ENCODE assay signal across 20 cellular contexts in the genomic region with DNA sequence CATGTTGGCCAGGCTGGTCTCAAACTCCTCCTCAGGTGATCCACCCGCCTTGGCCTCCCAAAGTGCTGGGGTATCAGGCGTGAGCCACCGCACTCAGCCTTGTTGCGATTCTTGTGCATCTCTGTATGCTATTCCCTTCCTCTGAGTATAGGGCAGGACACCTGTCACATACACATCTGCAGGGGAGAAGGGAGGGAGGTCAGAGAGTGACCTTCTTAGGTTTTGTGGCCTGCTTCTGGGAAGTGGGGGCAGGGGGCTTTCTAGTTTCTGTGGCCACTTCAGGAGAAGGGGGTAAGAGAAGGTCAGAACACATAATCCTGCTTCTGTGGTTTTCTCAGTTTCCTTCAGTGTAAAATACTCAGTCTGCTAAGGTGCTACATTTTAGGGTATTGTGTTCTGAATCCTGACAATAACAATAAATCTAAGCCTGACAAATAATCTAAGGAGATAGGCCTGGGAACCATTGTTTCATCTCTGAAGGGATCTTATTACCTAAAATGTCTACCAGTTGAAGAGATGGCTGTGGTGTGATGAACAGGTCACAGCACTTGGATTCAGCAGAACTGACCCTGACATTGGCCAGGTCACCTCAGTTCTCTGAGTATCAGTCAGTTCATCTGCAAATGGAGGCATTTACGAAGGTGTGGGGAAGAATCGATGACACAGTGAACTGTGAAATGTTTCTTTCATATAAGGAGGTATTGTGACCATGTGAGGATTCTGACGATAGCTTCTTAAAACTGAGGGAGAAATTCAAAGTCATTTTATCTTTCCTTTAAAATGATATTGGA.
DNase-seq lines count a peak whose midpoint lies in the region; ATAC-seq, FAIRE-seq and TF ChIP-seq lines count a peak whose summit lies in the region.
"Had no signal": no experiment of that assay in that cellular context is flagged by ENCODE, and none has a peak within 500 bp of the region (broad histone marks: within the 10 kb centered on the region; RNA-seq: fewer than 3 reads in every experiment).

No MANE protein-coding gene starts in this region.

- DNase-seq in GM19239 (ENCODE audit: insufficient read length, low spot score) (no peak), GM12878 (ENCODE audit: low read depth, low spot score) (no peak), suprapubic skin (ENCODE audit: low spot score in 2 of 2) (no peak)
- DNase-seq: CD8-positive, alpha-beta T cell; COR-L47; DMS153; DMS79 treated with DMSO at 0.1 percent for 48 hours; EL; GM23248; H7; Karpas-422 had no signal

- BruUV-seq in GM12878 (replicated peaks; lab: Mats Ljungman, UMichigan): no TSS peak

- TF ChIP-seq POLR2A in GM12878 (IDR thresholded peaks at IDR 0.05; ENCODE audit: low read depth, low read length) (no peak), suprapubic skin (IDR thresholded peaks at IDR 0.05) (no peak)

- H3K4me2 ChIP-seq in KMS-11 (peak overlapping the region; percentile 19; the same call in 1 of the 2 replicates), GM12878 (ENCODE audit: control insufficient read depth, insufficient read depth) (no peak overlapping the region), parathyroid adenoma (ENCODE audit: low read length) (no peak overlapping the region)
- H3K4me2 ChIP-seq: A549 had no signal

- H3K4me1 ChIP-seq in KMS-11 (ENCODE audit: low read depth, poor library complexity, severe bottlenecking) (peaks cover 32% of the 10 kb centered on the region), GM12878 (ENCODE audit: control insufficient read depth, insufficient read depth, low read length) (peaks cover 4% of the 10 kb centered on the region), parathyroid adenoma (peaks cover 14% of the 10 kb centered on the region), suprapubic skin (no peaks in the 10 kb centered on the region)
- H3K4me1 ChIP-seq: A549 had no signal

- H3K36me3 ChIP-seq in KMS-11 (ENCODE audit: insufficient read depth): no peaks in the 10 kb centered on the region
- H3K36me3 ChIP-seq in GM12878 (ENCODE audit: control insufficient read depth in 2 of 2, insufficient read depth in 2 of 2, low read length in 1 of 2): no peaks in the 10 kb centered on the region
- no peaks in the 10 kb centered on the region for H3K36me3 ChIP-seq in parathyroid adenoma (ENCODE audit: control insufficient read depth, insufficient read depth, low read length)
- H3K36me3 ChIP-seq in suprapubic skin: peaks cover 2% of the 10 kb centered on the region

- TF ChIP-seq RAD21 in GM12878 (IDR thresholded peaks at IDR 0.05; ENCODE audit: insufficient read depth, low read depth, low read length): no peak

- CTCF ChIA-PET in GM12878 (lab: Yijun Ruan, JAX): no interaction called here

- intact Hi-C loops in GM12878 (cut with micrococcal nuclease; ENCODE audit: unreplicated experiment): no loop called here

- ATAC-seq in GM12878 (no peak), GM21528 (IDR thresholded peaks at IDR 0.05; ENCODE audit: low FRiP score, unreplicated experiment) (no peak), GM18502 (IDR thresholded peaks at IDR 0.05; ENCODE audit: poor library complexity, unreplicated experiment) (no peak)
- ATAC-seq: A549; CD8-positive, alpha-beta T cell had no signal

- H4K20me1 ChIP-seq in KMS-11 (ENCODE audit: insufficient read depth): no peaks in the 10 kb centered on the region
- no peaks in the 10 kb centered on the region for H4K20me1 ChIP-seq in GM12878 (ENCODE audit: control insufficient read depth, insufficient read depth)

- H2AFZ ChIP-seq in KMS-11 (ENCODE audit: low read depth) (no peak overlapping the region), GM12878 (ENCODE audit: control insufficient read depth, low read depth, low read length) (no peak overlapping the region), parathyroid adenoma (no peak overlapping the region)
- H2AFZ ChIP-seq: GM23248 had no signal

- H3K27ac ChIP-seq in KMS-11: no peak overlapping the region
- no peak overlapping the region for H3K27ac ChIP-seq in GM12878 (ENCODE audit: control insufficient read depth, insufficient read depth)
- H3K27ac ChIP-seq in parathyroid adenoma: peak overlapping the region; percentile 73
- H3K27ac ChIP-seq in suprapubic skin: no peak overlapping the region
- H3K27ac ChIP-seq: A549, GM23248, HL-60 had no signal

- POLR2A ChIA-PET in GM12878 (lab: Charles Lee): no interaction called here

- SMC1A ChIA-PET in GM12878 (lab: Charles Lee; ENCODE audit: uncharacterized antibody, unreplicated experiment): no interaction called here

- in situ Hi-C loops in GM12878 (cut with MboI): no loop called here

- WGBS in GM12878 (ENCODE audit: insufficient coverage, insufficient replicate concordance, low lambda C conversion rate, missing lambda C conversion rate): 58% methylated on average over 7 of the region's 7 CpGs
- WGBS in suprapubic skin: 90% methylated on average over 7 of the region's 7 CpGs

- RAD21 ChIA-PET in GM12878 (lab: Charles Lee; ENCODE audit: unreplicated experiment): no interaction called here

- H3K9ac ChIP-seq in KMS-11 (no peak overlapping the region), GM12878 (ENCODE audit: control insufficient read depth, insufficient read depth, low read length) (no peak overlapping the region), parathyroid adenoma (no peak overlapping the region)
- H3K9ac ChIP-seq: GM23248 had no signal

- H3K4me3 ChIP-seq in KMS-11 (IDR thresholded peaks at IDR 0.05; ENCODE audit: insufficient read depth, low read depth, low read length) (no peak overlapping the region), GM12878 (no peak overlapping the region), parathyroid adenoma (ENCODE audit: low read depth, low read length) (no peak overlapping the region), suprapubic skin (no peak overlapping the region)
- H3K4me3 ChIP-seq: A549, GM23248 had no signal

- TF ChIP-seq EP300 in GM12878 (IDR thresholded peaks at IDR 0.05; ENCODE audit: borderline replicate concordance in 1 of 2, control insufficient read depth in 1 of 2, low read depth in 2 of 2, low read length in 2 of 2) (no peak), suprapubic skin (IDR thresholded peaks at IDR 0.05) (no peak)

- FAIRE-seq in GM19239 (lab: Jason Lieb, UNC) (peak; percentile 28), GM12878 (lab: Jason Lieb, UNC) (no peak)
- FAIRE-seq: A549, D721Med, G401.6, GM12892 had no signal

- H3K9me3 ChIP-seq in GM12878 (replicated peaks; ENCODE audit: control insufficient read depth, insufficient read depth, low read length): no peaks in the 10 kb centered on the region
- no peaks in the 10 kb centered on the region for H3K9me3 ChIP-seq in parathyroid adenoma (ENCODE audit: control insufficient read depth, low read length)
- no peaks in the 10 kb centered on the region for H3K9me3 ChIP-seq in suprapubic skin
- H3K9me3 ChIP-seq: A549 had no signal

- H3K27me3 ChIP-seq in KMS-11 (ENCODE audit: insufficient read depth, low read depth) (no peaks in the 10 kb centered on the region), GM12878 (replicated peaks in 1 of 2; ENCODE audit: control insufficient read depth in 2 of 2, insufficient read depth in 2 of 2, low read length in 1 of 2) (no peaks in the 10 kb centered on the region), parathyroid adenoma (ENCODE audit: control insufficient read depth, insufficient read depth, low read length) (no peaks in the 10 kb centered on the region), suprapubic skin (no peaks in the 10 kb centered on the region)

- TF ChIP-seq CTCF in KMS-11 (conservative IDR thresholded peaks at IDR 0.05; ENCODE audit: low read depth, low read length) (no peak), GM12878 (IDR thresholded peaks at IDR 0.05 in 2 of 3, conservative IDR thresholded peaks at IDR 0.05 in 1 of 3; ENCODE audit: control insufficient read depth in 2 of 3, extremely low read depth in 1 of 3, insufficient read depth in 1 of 3, low read depth in 3 of 3, low read length in 3 of 3) (no peak), parathyroid adenoma (IDR thresholded peaks at IDR 0.05) (no peak), suprapubic skin (IDR thresholded peaks at IDR 0.05) (no peak)

- no peaks in the 10 kb centered on the region for H3K79me2 ChIP-seq in KMS-11 (ENCODE audit: insufficient read depth, low read depth)
- H3K79me2 ChIP-seq in GM12878 (ENCODE audit: control insufficient read depth, insufficient read depth, low read length): no peaks in the 10 kb centered on the region
- peaks cover 3% of the 10 kb centered on the region for H3K79me2 ChIP-seq in parathyroid adenoma

TF ChIP-seq in GM12878, 131 proteins besides CTCF, POLR2A, EP300 and RAD21:
- TF ChIP-seq RUNX3 (IDR thresholded peaks at IDR 0.05; ENCODE audit: low read length): peak; percentile 59
- TF ChIP-seq KAT2A (conservative IDR thresholded peaks at IDR 0.05; ENCODE audit: control insufficient read depth, low read depth, low read length): no peak
